11 cellular contexts compared by ENCODE assay signal in the genomic region with DNA sequence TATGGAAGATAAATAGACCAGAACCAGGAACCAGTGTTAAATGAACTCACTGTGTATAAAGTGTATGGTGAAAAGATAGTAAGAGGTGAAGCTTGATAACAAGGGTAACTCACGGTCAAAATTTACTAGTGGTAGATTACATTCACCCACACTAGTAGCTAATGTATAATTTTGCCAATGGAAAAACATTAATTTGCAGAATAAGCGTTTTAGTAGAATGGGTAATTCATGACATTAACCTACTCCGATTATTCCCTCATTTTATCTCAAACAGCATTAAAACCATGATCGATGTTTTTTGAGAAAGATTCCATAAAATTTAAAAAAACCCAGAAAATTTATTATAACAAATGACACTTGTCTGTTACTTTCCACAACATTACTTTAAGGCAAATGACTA. TPM values are rescaled to one million over a fixed set of nuclear protein-coding genes. Genes with fewer than 3 reads are reported as not detected.
"Had no signal": no experiment of that assay in that cellular context is flagged by ENCODE, and none has a peak within 500 bp of the region (broad histone marks: within the 10 kb centered on the region; RNA-seq: fewer than 3 reads in every experiment).

No MANE protein-coding gene starts in this region.

- H3K27ac ChIP-seq: HL-60, KMS-11 had no signal

- DNase-seq: Karpas-422, Kasumi-1, KBM-7, KG1 had no signal

- H3K4me2 ChIP-seq: KMS-11 had no signal

- H3K9ac ChIP-seq: KMS-11 had no signal

- FAIRE-seq: HTR-8/SVneo had no signal

RNA-seq across cellular contexts. Expression of a gene that starts 57.7 kb away (rescaled TPM):
- total RNA-seq: HT-29, HT1080, LHCN-M2 had no signal
- polyA plus RNA-seq: IgD-negative memory B cell had no signal
